8 cellular contexts compared by ENCODE assay signal in genomic region chr18:27750014-27750413, GRCh38.
DNase-seq lines count a peak whose midpoint lies in the region; ATAC-seq and TF ChIP-seq lines count a peak whose summit lies in the region.

No MANE protein-coding gene starts in this region.

- H3K27ac ChIP-seq in dorsolateral prefrontal cortex (no peak overlapping the region), neural cell (ENCODE audit: low read length) (peak overlapping the region; percentile 24)

- H3K27me3 Mint-ChIP-seq in activated T-cell treated with anti-CD3 and anti-CD28 coated beads, Interleukin-2, amount 50 U/mL, for 72 hours (ENCODE audit: low read depth): no peaks in the 10 kb centered on the region

- peaks cover 9 to 10% of the 10 kb centered on the region in 2 donors for H3K9me3 Mint-ChIP-seq in activated T-cell treated with anti-CD3 and anti-CD28 coated beads, Interleukin-2, amount 50 U/mL, for 72 hours

- intact Hi-C loops in dorsolateral prefrontal cortex (cut with DNase I): loop anchor here in 1 of 2 donors (2.0 kb wide), 1 partner anchor 145 kb away; no protein-coding TSS in a partner anchor

- no peaks in the 10 kb centered on the region for H4K20me1 ChIP-seq in neural cell (ENCODE audit: insufficient read depth)

- no peaks in the 10 kb centered on the region for H3K36me3 ChIP-seq in neural cell (ENCODE audit: insufficient read depth, low read length)

- TF ChIP-seq CTCF in GM20000 (IDR thresholded peaks at IDR 0.05; ENCODE audit: extremely low read depth, missing control alignments) (peak; percentile 12), dorsolateral prefrontal cortex (IDR thresholded peaks at IDR 0.05 in 54 of 56, conservative IDR thresholded peaks at IDR 0.05 in 2 of 56; ENCODE audit: low read depth in 1 of 56, partially characterized antibody in 56 of 56) (peak; percentile 27 to 74 (median 56)), neural cell (IDR thresholded peaks at IDR 0.05; ENCODE audit: poor library complexity, severe bottlenecking) (peak; percentile 76)

- ATAC-seq in activated T-cell treated with anti-CD3 and anti-CD28 coated beads, Interleukin-2, amount 50 U/mL, for 72 hours (replicated peaks in 1 of 2): no peak
- ATAC-seq in HG03159 (IDR thresholded peaks at IDR 0.05; ENCODE audit: unreplicated experiment): no peak

- H3K27me3 ChIP-seq in dorsolateral prefrontal cortex (no peaks in the 10 kb centered on the region), neural cell (ENCODE audit: insufficient read depth, low read depth, low read length) (no peaks in the 10 kb centered on the region)

- DNase-seq in A172 (ENCODE audit: low spot score) (peak; percentile 68), GM20000 (ENCODE audit: low spot score) (peak; percentile 4), NCI-H774 (lab: John Stamatoyannopoulos, UW) (peak; percentile 43), dorsolateral prefrontal cortex (peak in 2 of 10 donors; percentile 39 to 47), activated T-cell treated with anti-CD3 and anti-CD28 coated beads for 4 hours (no peak)
- DNase-seq in activated T-cell treated with anti-CD3 and anti-CD28 coated beads, Interleukin-2, amount 50 U/mL, for 72 hours: no peak

- H3K9me3 ChIP-seq in neural cell (ENCODE audit: low read length): no peaks in the 10 kb centered on the region

- no peak overlapping the region for H2AFZ ChIP-seq in neural cell (ENCODE audit: low read depth, low read length)

- H3K4me3 ChIP-seq in dorsolateral prefrontal cortex (no peak overlapping the region), neural cell (ENCODE audit: low read length) (no peak overlapping the region)

- no peak overlapping the region for H3K27ac Mint-ChIP-seq in activated T-cell treated with anti-CD3 and anti-CD28 coated beads, Interleukin-2, amount 50 U/mL, for 72 hours

- no peak for TF ChIP-seq EP300 in neural cell (conservative IDR thresholded peaks at IDR 0.05; ENCODE audit: poor library complexity, severe bottlenecking)

- H3K4me2 ChIP-seq in neural cell (ENCODE audit: low read length): no peak overlapping the region

- no peaks in the 10 kb centered on the region for H3K9me2 ChIP-seq in neural cell (ENCODE audit: insufficient read depth, low read length)

- H3K4me1 Mint-ChIP-seq in activated T-cell treated with anti-CD3 and anti-CD28 coated beads, Interleukin-2, amount 50 U/mL, for 72 hours (ENCODE audit: low read depth): no peaks in the 10 kb centered on the region

- H3K36me3 Mint-ChIP-seq in activated T-cell treated with anti-CD3 and anti-CD28 coated beads, Interleukin-2, amount 50 U/mL, for 72 hours (ENCODE audit: insufficient read depth in 2 of 2): peaks cover 0 to 3% of the 10 kb centered on the region in 2 donors

- H3F3A ChIP-seq in neural cell (ENCODE audit: insufficient read depth, low read length, poor library complexity, severe bottlenecking): no peaks in the 10 kb centered on the region

- no peaks in the 10 kb centered on the region for H3K79me2 ChIP-seq in neural cell (replicated peaks; ENCODE audit: insufficient read depth, low read length)

- peak; percentile 75 for TF ChIP-seq RAD21 in neural cell (conservative IDR thresholded peaks at IDR 0.05)

- no peak overlapping the region for H3K4me3 Mint-ChIP-seq in activated T-cell treated with anti-CD3 and anti-CD28 coated beads, Interleukin-2, amount 50 U/mL, for 72 hours

- no peak overlapping the region for H3K9ac ChIP-seq in neural cell (ENCODE audit: low read length)

TF ChIP-seq in neural cell, 6 proteins besides CTCF, POLR2A, EP300 and RAD21:
- TF ChIP-seq SMC3 (conservative IDR thresholded peaks at IDR 0.05; ENCODE audit: poor library complexity): peak; percentile 76
- no peak for TF ChIP-seq POLR2AphosphoS5 (IDR thresholded peaks at IDR 0.05)
- TF ChIP-seq EZH2 (IDR thresholded peaks at IDR 0.05; ENCODE audit: borderline replicate concordance, insufficient read depth, low read length, poor library complexity, severe bottlenecking): no peak
- TF ChIP-seq TAF1 (IDR thresholded peaks at IDR 0.05; ENCODE audit: low read depth): no peak
- TF ChIP-seq MXI1 (conservative IDR thresholded peaks at IDR 0.05; ENCODE audit: poor library complexity, severe bottlenecking): no peak
TF ChIP-seq in neural cell: peak in this region for 1.

Comparison
In these comparisons a context has a peak if more than half of its experiments do, and no peak if none do; other contexts are left out.
1. DNase-seq: peak in A172 (single experiment), GM20000 (single experiment) and NCI-H774 (single experiment); none in activated T-cell treated with anti-CD3 and anti-CD28 coated beads, Interleukin-2, amount 50 U/mL, for 72 hours (0 of 2) and activated T-cell treated with anti-CD3 and anti-CD28 coated beads for 4 hours (single experiment).
2. CTCF ChIP-seq: peak in every context shown above with its lines; median percentile 76 in neural cell; 56 in dorsolateral prefrontal cortex; 12 in GM20000.